ENCODE assay signal across 16 cellular contexts in the genomic region with DNA sequence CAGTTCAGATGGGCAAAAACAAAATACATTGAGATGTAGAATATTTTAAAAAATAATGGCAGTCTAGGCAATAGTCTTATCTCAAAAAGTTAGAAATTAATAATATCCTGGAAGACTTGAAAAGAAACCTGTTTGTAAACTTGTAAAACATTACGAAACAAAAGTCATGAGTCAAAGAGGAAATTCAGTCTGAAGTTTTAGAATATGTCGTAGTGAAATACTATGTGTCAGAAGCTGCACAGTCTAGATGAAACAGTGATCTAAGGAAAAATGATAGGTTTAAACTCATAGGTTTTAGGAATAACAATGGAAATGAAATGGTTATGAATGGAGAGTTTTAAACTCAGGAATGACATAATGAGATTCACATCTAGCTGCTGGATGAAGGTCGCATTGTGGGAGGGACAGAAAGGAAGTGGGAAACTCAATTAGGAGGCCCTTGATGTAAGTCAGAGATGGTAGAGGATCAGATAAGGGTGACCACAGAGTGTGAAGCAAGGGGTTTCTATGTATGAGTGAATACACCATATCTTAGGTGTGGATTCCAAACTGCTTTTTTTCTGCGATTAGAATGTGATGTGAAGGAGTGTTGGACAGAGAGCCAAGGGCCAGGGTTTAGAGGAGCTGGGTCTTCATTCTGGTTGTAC. TPM values are rescaled to one million over a fixed set of nuclear protein-coding genes. Genes with fewer than 3 reads are reported as not detected.
DNase-seq lines count a peak whose midpoint lies in the region; ATAC-seq and TF ChIP-seq lines count a peak whose summit lies in the region.
"Had no signal": no experiment of that assay in that cellular context is flagged by ENCODE, and none has a peak within 500 bp of the region (broad histone marks: within the 10 kb centered on the region; RNA-seq: fewer than 3 reads in every experiment).

No MANE protein-coding gene starts in this region.

- H3K27me3 Mint-ChIP-seq in CD4-positive, CD25-positive, alpha-beta regulatory T cell, result peaks cover 14% of the 10 kb centered on the region
- H3K27me3 Mint-ChIP-seq in T-helper 17 cell, result peaks cover 5% of the 10 kb centered on the region

- peaks cover 35% of the 10 kb centered on the region for H3K4me1 ChIP-seq in CD4-positive, CD25-positive, alpha-beta regulatory T cell (ENCODE audit: control insufficient read depth, insufficient read depth, low read length, poor library complexity, severe bottlenecking)
- H3K4me1 ChIP-seq in spleen, result peaks cover 13 to 63% (median 39%) of the 10 kb centered on the region in 6 donors

- DNase-seq in CD4-positive, CD25-positive, alpha-beta regulatory T cell, result peak in 2 of 3 donors; percentile 16 to 50
- DNase-seq in Kasumi-1 (lab: John Stamatoyannopoulos, UW) (peak; percentile 21 to 31), T-helper 17 cell (no peak), erythroblast (lab: John Stamatoyannopoulos, UW) (peak; percentile 1 to 28), spleen (no peak), medulla oblongata (ENCODE audit: extremely low spot score) (no peak)
- no peak for DNase-seq in stimulated activated CD4-positive, alpha-beta T cell treated with anti-CD3 and anti-CD28 coated beads, Interleukin-12 subunit alpha, Interleukin-12 subunit beta, amount 100 ng/mL, for 4 hours
- DNase-seq: NCI-H1436; stimulated activated CD4-positive, alpha-beta T cell treated with anti-CD3 and anti-CD28 coated beads, Interleukin-2, amount 100 ng/mL, for 24 hours; stimulated activated naive CD4-positive, alpha-beta T cell; T-helper 9 cell had no signal

- intact Hi-C loops in spleen (cut with DNase I; ENCODE audit: low total_unique reads), result no loop called here

- peak overlapping the region; percentile 35 to 74 (median 61) for H3K27ac Mint-ChIP-seq in CD4-positive, CD25-positive, alpha-beta regulatory T cell
- peak overlapping the region; percentile 93 for H3K27ac Mint-ChIP-seq in T-helper 17 cell
- H3K27ac Mint-ChIP-seq: progenitor cell of endocrine pancreas had no signal

- H3K9me3 Mint-ChIP-seq in CD4-positive, CD25-positive, alpha-beta regulatory T cell, result peaks cover 0 to 9% (median 4%) of the 10 kb centered on the region in 7 donors

- peaks cover 5% of the 10 kb centered on the region for H3K27me3 ChIP-seq in CD4-positive, CD25-positive, alpha-beta regulatory T cell (ENCODE audit: control insufficient read depth, insufficient read depth, low read length)
- H3K27me3 ChIP-seq in spleen (replicated peaks in 1 of 7), result peaks cover 0 to 6% (median 0%) of the 10 kb centered on the region in 7 donors
- H3K27me3 ChIP-seq: BLaER1, esophagus muscularis mucosa had no signal

- ATAC-seq in CD4-positive, CD25-positive, alpha-beta regulatory T cell (ENCODE audit: low read depth in 2 of 2), result no peak
- ATAC-seq in T-helper 17 cell, result peak; percentile 39
- no peak for ATAC-seq in GM21367 (IDR thresholded peaks at IDR 0.05; ENCODE audit: unreplicated experiment)

- peak overlapping the region; percentile 35 for H3K4me3 ChIP-seq in CD4-positive, CD25-positive, alpha-beta regulatory T cell (ENCODE audit: low read depth, low read length)
- no peak overlapping the region for H3K4me3 ChIP-seq in spleen
- H3K4me3 ChIP-seq: BLaER1, cardiac muscle cell, esophagus muscularis mucosa had no signal

- peak overlapping the region; percentile 48 for H3K27ac ChIP-seq in CD4-positive, CD25-positive, alpha-beta regulatory T cell (ENCODE audit: insufficient read depth, low read length, poor library complexity, severe bottlenecking)
- H3K27ac ChIP-seq in spleen, result no peak overlapping the region
- H3K27ac ChIP-seq: BLaER1, cardiac muscle cell, esophagus muscularis mucosa had no signal

- peaks cover 63% of the 10 kb centered on the region for H3K36me3 Mint-ChIP-seq in CD4-positive, CD25-positive, alpha-beta regulatory T cell
- peaks cover 8% of the 10 kb centered on the region for H3K36me3 Mint-ChIP-seq in T-helper 17 cell (ENCODE audit: low read depth)

- no peak for TF ChIP-seq CTCF in spleen (IDR thresholded peaks at IDR 0.05 in 8 of 11, conservative IDR thresholded peaks at IDR 0.05 in 3 of 11)

- no peaks in the 10 kb centered on the region for H3K9me3 ChIP-seq in CD4-positive, CD25-positive, alpha-beta regulatory T cell (ENCODE audit: control insufficient read depth in 2 of 2, low read length in 2 of 2)
- H3K9me3 ChIP-seq in T-helper 17 cell (ENCODE audit: control insufficient read depth, low read length, poor library complexity, severe bottlenecking) (no peaks in the 10 kb centered on the region), spleen (peaks cover 0 to 6% (median 0%) of the 10 kb centered on the region in 8 donors)
- H3K9me3 ChIP-seq: esophagus muscularis mucosa had no signal

- 59 to 82% (median 64%) methylated on average over 4 of the region's 4 CpGs for WGBS in spleen, 5 donors

- TF ChIP-seq POLR2A in erythroblast (IDR thresholded peaks at IDR 0.05; ENCODE audit: low read length) (no peak), spleen (IDR thresholded peaks at IDR 0.05) (no peak)

- peaks cover 22 to 72% (median 53%) of the 10 kb centered on the region in 4 donors for H3K4me1 Mint-ChIP-seq in CD4-positive, CD25-positive, alpha-beta regulatory T cell
- H3K4me1 Mint-ChIP-seq in T-helper 17 cell, result peaks cover 42% of the 10 kb centered on the region

- peak overlapping the region in 3 of 4 donors; percentile 11 to 57 (median 20) for H3K4me3 Mint-ChIP-seq in CD4-positive, CD25-positive, alpha-beta regulatory T cell
- H3K4me3 Mint-ChIP-seq in T-helper 17 cell, result peak overlapping the region; percentile 50

- H3K36me3 ChIP-seq in CD4-positive, CD25-positive, alpha-beta regulatory T cell (ENCODE audit: control insufficient read depth, insufficient read depth, low read length), result peaks cover 48% of the 10 kb centered on the region
- H3K36me3 ChIP-seq in spleen, result peaks cover 2 to 63% (median 51%) of the 10 kb centered on the region in 6 donors

RNA-seq across cellular contexts. Expression of a gene that starts 2.8 kb away (rescaled TPM):
- total RNA-seq in CD4-positive, CD25-positive, alpha-beta regulatory T cell, result 49.9 TPM
- polyA plus RNA-seq in CD4-positive, CD25-positive, alpha-beta regulatory T cell, result 100 to 1,000 TPM in 2 of 4 donors, 10 to 100 TPM in 2; 71.9 to 115 (median 100) TPM
- total RNA-seq in T-helper 17 cell (10 to 100 TPM; 44.5 to 45.3 TPM), spleen (10 to 100 TPM; 20.3 to 44.8 (median 38.6) TPM)
- polyA plus RNA-seq in spleen, result 10 to 100 TPM; 51.0 to 68.8 (median 66.2) TPM

RNA-seq across cellular contexts. Expression of a gene that starts 15.5 kb away (rescaled TPM):
- total RNA-seq in CD4-positive, CD25-positive, alpha-beta regulatory T cell, result not detected
- polyA plus RNA-seq in CD4-positive, CD25-positive, alpha-beta regulatory T cell, result not detected
- total RNA-seq in T-helper 17 cell (not detected), spleen (not detected)
- polyA plus RNA-seq in spleen, result not detected
- total RNA-seq: cardiac muscle cell, esophagus muscularis mucosa, progenitor cell of endocrine pancreas had no signal
- polyA plus RNA-seq: cardiac muscle cell had no signal

Comparison
In these comparisons a context has a peak if more than half of its experiments do, and no peak if none do; other contexts are left out.
1. DNase-seq: peak in CD4-positive, CD25-positive, alpha-beta regulatory T cell (2 of 3), Kasumi-1 (2 of 2) and erythroblast (2 of 2); none in T-helper 17 cell (0 of 3), spleen (single experiment), medulla oblongata (single experiment) and stimulated activated CD4-positive, alpha-beta T cell treated with anti-CD3 and anti-CD28 coated beads, Interleukin-12 subunit alpha, Interleukin-12 subunit beta, amount 100 ng/mL, for 4 hours (single experiment).